14 cellular contexts compared by ENCODE assay signal in genomic region chr20:25251558-25251957, GRCh38. TPM values are rescaled to one million over a fixed set of nuclear protein-coding genes. Genes with fewer than 3 reads are reported as not detected.
DNase-seq lines count a peak whose midpoint lies in the region; ATAC-seq and TF ChIP-seq lines count a peak whose summit lies in the region.
"Had no signal": no experiment of that assay in that cellular context is flagged by ENCODE, and none has a peak within 500 bp of the region (broad histone marks: within the 10 kb centered on the region; RNA-seq: fewer than 3 reads in every experiment).

No MANE protein-coding gene starts in this region.

- H3K4me2 ChIP-seq in SK-N-SH: 0 out of 2 replicates have a peak overlapping the region, but pooled peaks have one; percentile 25

- intact Hi-C loops in tibial artery (cut with DNase I; ENCODE audit: low total_unique reads): loop anchor here (5.0 to 10.0 kb wide), 2 partner anchors 194 to 257 kb away; partner anchors contain the start of genes ACSS1 and APMAP

- H3K36me3 Mint-ChIP-seq in chondrocyte (ENCODE audit: low read depth): peaks cover 1% of the 10 kb centered on the region

- H3K4me3 ChIP-seq in SK-N-SH (ENCODE audit: low read depth in 2 of 2, low read length in 1 of 2): no peak overlapping the region
- H3K4me3 ChIP-seq in tibial artery: no peak overlapping the region
- H3K4me3 ChIP-seq: Peyer's patch, stomach had no signal

- no peak overlapping the region for H2AFZ ChIP-seq in SK-N-SH (ENCODE audit: low read depth)

- H3K9me2 ChIP-seq in SK-N-SH: no peaks in the 10 kb centered on the region

- no peaks in the 10 kb centered on the region for H3K27me3 Mint-ChIP-seq in chondrocyte (ENCODE audit: low read depth)
- H3K27me3 Mint-ChIP-seq: central memory CD8-positive, alpha-beta T cell had no signal

- H3K27me3 ChIP-seq in SK-N-SH (ENCODE audit: insufficient read depth) (no peaks in the 10 kb centered on the region), tibial artery (no peaks in the 10 kb centered on the region)
- H3K27me3 ChIP-seq: Peyer's patch, stomach had no signal

- no peak overlapping the region for H3K27ac ChIP-seq in SK-N-SH (ENCODE audit: low read depth in 2 of 2, low read length in 1 of 2)
- peak overlapping the region; percentile 10 to 99 for H3K27ac ChIP-seq in tibial artery

- H3K9me3 Mint-ChIP-seq in chondrocyte (ENCODE audit: low read depth): no peaks in the 10 kb centered on the region
- H3K9me3 Mint-ChIP-seq: central memory CD8-positive, alpha-beta T cell had no signal

- peak overlapping the region; percentile 84 for H3K4me3 Mint-ChIP-seq in chondrocyte (ENCODE audit: unreplicated experiment)
- H3K4me3 Mint-ChIP-seq: central memory CD8-positive, alpha-beta T cell had no signal

- H3K9me3 ChIP-seq in SK-N-SH (no peaks in the 10 kb centered on the region), tibial artery (no peaks in the 10 kb centered on the region)
- H3K9me3 ChIP-seq: Peyer's patch, stomach had no signal

- CTCF ChIA-PET in SK-N-SH (lab: Yijun Ruan, JAX): interaction anchor here (0.8 to 6.4 kb wide), 3 partner anchors 13 to 147 kb away, joined by 3 to 28 read pairs (median 4); no protein-coding TSS in a partner anchor

- H3K4me1 Mint-ChIP-seq in chondrocyte (ENCODE audit: low read depth): peaks cover 78% of the 10 kb centered on the region

- H4K20me1 ChIP-seq in SK-N-SH (ENCODE audit: insufficient read depth): peaks cover 71% of the 10 kb centered on the region

- no peak for TF ChIP-seq EP300 in SK-N-SH (IDR thresholded peaks at IDR 0.05; ENCODE audit: borderline replicate concordance in 1 of 2, low read depth in 1 of 2, low read length in 1 of 2)

- H3K36me3 ChIP-seq in SK-N-SH (replicated peaks in 1 of 2; ENCODE audit: control insufficient read depth in 1 of 2, insufficient read depth in 2 of 2, low read length in 1 of 2) (peaks cover 3 to 12% of the 10 kb centered on the region in 2 experiments), tibial artery (no peaks in the 10 kb centered on the region)
- H3K36me3 ChIP-seq: stomach had no signal

- TF ChIP-seq CTCF in SK-N-SH (IDR thresholded peaks at IDR 0.05): no peak
- TF ChIP-seq CTCF in chondrocyte (IDR thresholded peaks at IDR 0.05): no peak
- no peak for TF ChIP-seq CTCF in tibial artery (IDR thresholded peaks at IDR 0.05)

- POLR2A ChIA-PET in SK-N-SH (lab: Yijun Ruan, JAX): no interaction called here

- WGBS in SK-N-SH (ENCODE audit: low lambda C conversion rate): 82% methylated on average over 4 of the region's 4 CpGs

- peaks cover 82% of the 10 kb centered on the region for H3K79me2 ChIP-seq in SK-N-SH (ENCODE audit: insufficient read depth)

- no peak overlapping the region for H3K27ac Mint-ChIP-seq in chondrocyte (ENCODE audit: unreplicated experiment)

- peaks cover 8% of the 10 kb centered on the region for H3F3A ChIP-seq in SK-N-SH (replicated peaks; ENCODE audit: insufficient read depth)

- H3K9ac ChIP-seq in SK-N-SH: no peak overlapping the region

- ATAC-seq in SK-N-SH treated with all-trans-retinoic acid at 6 μM for 48 hours: no peak

- peaks cover 11 to 59% of the 10 kb centered on the region in 2 experiments for H3K4me1 ChIP-seq in SK-N-SH (ENCODE audit: control insufficient read depth in 1 of 2, insufficient read depth in 2 of 2, low read depth in 1 of 2, low read length in 1 of 2)
- H3K4me1 ChIP-seq in tibial artery: peaks cover 4 to 77% (median 65%) of the 10 kb centered on the region in 4 donors

- TF ChIP-seq RAD21 in SK-N-SH (IDR thresholded peaks at IDR 0.05; ENCODE audit: low read length): no peak

- peak; percentile 1 for DNase-seq in SK-N-SH
- no peak for DNase-seq in chondrocyte (ENCODE audit: low spot score)
- DNase-seq in midbrain (lab: John Stamatoyannopoulos, UW): peak; percentile 24
- DNase-seq in tibial artery: peak in 1 of 2 donors; percentile 56
- DNase-seq in T-helper 9 cell: no peak
- no peak for DNase-seq in NCI-H1417 treated with DMSO at 0.1 percent for 48 hours (lab: John Stamatoyannopoulos, UW)
- no peak for DNase-seq in NCI-H510A (lab: John Stamatoyannopoulos, UW)
- DNase-seq: 8988T; activated CD4-positive, alpha-beta T cell treated with anti-CD3 and anti-CD28 coated beads, Interleukin-2, amount 50 U/mL, for 48 hours; MM.1S; stomach had no signal

TF ChIP-seq in SK-N-SH, 30 proteins besides CTCF, POLR2A, EP300 and RAD21 (continues in another document):
- TF ChIP-seq MEF2A (IDR thresholded peaks at IDR 0.05; ENCODE audit: borderline replicate concordance, low read depth) (no peak), REST (IDR thresholded peaks at IDR 0.05; ENCODE audit: low read depth, low read length) (no peak), MXI1 (IDR thresholded peaks at IDR 0.05; ENCODE audit: low read depth, low read length) (no peak)

TF ChIP-seq in SK-N-SH treated with all-trans-retinoic acid at 6 μM for 48 hours, 23 proteins besides CTCF, POLR2A, EP300 and RAD21 (continues in another document):
- TF ChIP-seq TSHZ2 (CRISPR knock-in tag; IDR thresholded peaks at IDR 0.05): no peak
- no peak for TF ChIP-seq BACH2 (CRISPR knock-in tag; IDR thresholded peaks at IDR 0.05; ENCODE audit: borderline replicate concordance)
- TF ChIP-seq ZFP30 (CRISPR knock-in tag; IDR thresholded peaks at IDR 0.05): no peak
- no peak for TF ChIP-seq ZNF8 (CRISPR knock-in tag; IDR thresholded peaks at IDR 0.05)
- no peak for TF ChIP-seq ISL1 (CRISPR knock-in tag; IDR thresholded peaks at IDR 0.05)
- TF ChIP-seq CSRNP3 (CRISPR knock-in tag; IDR thresholded peaks at IDR 0.05): no peak
- TF ChIP-seq ZFP3 (CRISPR knock-in tag; IDR thresholded peaks at IDR 0.05): no peak
- no peak for TF ChIP-seq PATZ1 (CRISPR knock-in tag; IDR thresholded peaks at IDR 0.05; ENCODE audit: borderline replicate concordance)
- no peak for TF ChIP-seq CSDC2 (CRISPR knock-in tag; IDR thresholded peaks at IDR 0.05)
- no peak for TF ChIP-seq OSR1 (CRISPR knock-in tag; IDR thresholded peaks at IDR 0.05)
- TF ChIP-seq SNAI2 (CRISPR knock-in tag; IDR thresholded peaks at IDR 0.05): no peak
- TF ChIP-seq ZNF70 (CRISPR knock-in tag; IDR thresholded peaks at IDR 0.05): no peak

RNA-seq across cellular contexts. Expression of gene PYGB, which starts 3.7 kb away (rescaled TPM):
- 32.2 and 35.8 TPM in 2 replicates for polyA plus RNA-seq in SK-N-SH (2012; rRNA removed)
- polyA plus RNA-seq in SK-N-SH (2012; cell fraction: cytosol; rRNA removed): 16.8 and 25.0 TPM in 2 replicates
- polyA plus RNA-seq in SK-N-SH (2012; cell fraction: nucleus; rRNA removed): 75.6 and 77.6 TPM in 2 replicates
- 130 to 171 TPM (median 170 TPM) in 3 replicates for total RNA-seq in chondrocyte

RNA-seq across cellular contexts. Expression of gene ENTPD6, which starts 56.0 kb away (rescaled TPM):
- polyA plus RNA-seq in SK-N-SH (2012; rRNA removed): 76.1 and 78.2 TPM in 2 replicates
- 36.3 and 54.5 TPM in 2 replicates for polyA plus RNA-seq in SK-N-SH (2012; cell fraction: cytosol; rRNA removed)
- 172 and 200 TPM in 2 replicates for polyA plus RNA-seq in SK-N-SH (2012; cell fraction: nucleus; rRNA removed)
- total RNA-seq in chondrocyte: 42.2 to 53.5 TPM (median 50.3 TPM) in 3 replicates

Comparison
In these comparisons a context has a peak if more than half of its experiments do, and no peak if none do; other contexts are left out.
1. DNase-seq: peak in SK-N-SH (single experiment) and midbrain (single experiment); none in chondrocyte (single experiment), T-helper 9 cell (single experiment), NCI-H1417 treated with DMSO at 0.1 percent for 48 hours (single experiment) and NCI-H510A (single experiment).
2. H3K27ac ChIP-seq: peak in tibial artery (2 of 2); none in SK-N-SH (0 of 2).